ENCODE assay signal across 2 cellular contexts in the genomic region with DNA sequence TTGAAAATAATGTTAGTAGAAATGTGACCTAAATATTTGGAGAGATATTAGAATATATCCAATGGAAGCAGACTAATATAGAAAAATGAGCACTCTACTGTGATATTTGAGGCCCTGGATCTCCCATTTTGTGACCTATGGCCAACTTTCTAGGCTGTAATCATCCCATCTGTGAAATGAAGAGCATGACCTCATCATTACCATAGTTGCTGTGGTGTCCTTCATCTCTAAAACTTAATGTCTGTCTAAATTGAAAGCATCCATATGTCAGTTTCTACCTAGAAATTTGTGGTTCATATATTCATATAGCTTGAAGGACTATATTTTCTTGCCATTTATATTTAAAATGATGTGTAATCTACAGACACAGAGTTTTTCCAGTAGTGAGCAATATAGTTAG.
TF ChIP-seq lines count a peak whose summit lies in the region.

No MANE protein-coding gene starts in this region.

TF ChIP-seq in K562, 482 proteins besides CTCF, POLR2A, EP300 and RAD21:
- TF ChIP-seq ATF3 (IDR thresholded peaks at IDR 0.05) (peak; percentile 39; the same call in 1 of the 2 replicates), ATF3 (CRISPR knock-in tag; conservative IDR thresholded peaks at IDR 0.05) (no peak), MCM3 (IDR thresholded peaks at IDR 0.05) (no peak), ZNF253 (CRISPR knock-in tag; conservative IDR thresholded peaks at IDR 0.05) (no peak)

TF ChIP-seq in SK-N-SH, 30 proteins besides CTCF, POLR2A, EP300 and RAD21:
- no peak for TF ChIP-seq GATA2 (CRISPR knock-in tag; IDR thresholded peaks at IDR 0.05)
- no peak for TF ChIP-seq SMC3 (IDR thresholded peaks at IDR 0.05; ENCODE audit: low read depth, low read length)
- TF ChIP-seq NRF1 (IDR thresholded peaks at IDR 0.05; ENCODE audit: low read depth, low read length): no peak
- no peak for TF ChIP-seq TEAD4 (IDR thresholded peaks at IDR 0.05; ENCODE audit: borderline replicate concordance, insufficient read depth)
- no peak for TF ChIP-seq POLR2AphosphoS5 (IDR thresholded peaks at IDR 0.05; ENCODE audit: low read depth, low read length)
- TF ChIP-seq EZH2phosphoT487 (IDR thresholded peaks at IDR 0.05; ENCODE audit: borderline replicate concordance, low read depth): no peak
- no peak for TF ChIP-seq REST (IDR thresholded peaks at IDR 0.05; ENCODE audit: low read depth, low read length)
- TF ChIP-seq FOXJ3 (CRISPR knock-in tag; IDR thresholded peaks at IDR 0.05): no peak
- TF ChIP-seq MEF2A (IDR thresholded peaks at IDR 0.05; ENCODE audit: borderline replicate concordance, low read depth): no peak
